ENCODE assay signal across 20 cellular contexts in the genomic region with DNA sequence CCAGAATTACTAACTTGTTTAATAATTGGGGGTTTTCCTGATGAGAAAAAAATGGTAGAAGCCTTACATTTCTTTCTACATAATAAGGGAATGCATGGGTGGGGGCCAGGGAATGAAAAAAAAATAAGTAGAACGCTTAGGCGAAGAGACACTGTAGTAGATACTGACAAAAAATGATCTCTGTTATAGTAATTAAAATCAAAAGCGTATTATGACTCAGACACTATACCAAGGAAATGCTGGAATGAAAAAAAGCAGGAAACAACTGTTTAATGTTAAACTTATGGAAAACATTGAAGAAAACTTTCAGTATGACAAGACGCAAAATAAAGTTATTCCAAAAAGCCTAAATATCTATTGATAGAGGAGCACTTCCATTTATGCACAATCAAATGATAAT. TPM values are rescaled to one million over a fixed set of nuclear protein-coding genes. Genes with fewer than 3 reads are reported as not detected.
DNase-seq lines count a peak whose midpoint lies in the region; ATAC-seq and TF ChIP-seq lines count a peak whose summit lies in the region.
"Had no signal": no experiment of that assay in that cellular context is flagged by ENCODE, and none has a peak within 500 bp of the region (broad histone marks: within the 10 kb centered on the region; RNA-seq: fewer than 3 reads in every experiment).

No MANE protein-coding gene starts in this region.

- 94% methylated on average over 4 of the region's 4 CpGs for WGBS in SK-N-SH (ENCODE audit: low lambda C conversion rate)

- H3K36me3 ChIP-seq in SK-N-SH (replicated peaks in 1 of 2; ENCODE audit: control insufficient read depth in 1 of 2, insufficient read depth in 2 of 2, low read length in 1 of 2) (peaks cover 92 to 97% of the 10 kb centered on the region in 2 experiments), WERI-Rb-1 (peaks cover 87% of the 10 kb centered on the region)

- TF ChIP-seq CTCF in SK-N-SH (IDR thresholded peaks at IDR 0.05), result no peak
- no peak for TF ChIP-seq CTCF in WERI-Rb-1 (IDR thresholded peaks at IDR 0.05; ENCODE audit: low read depth, low read length)

- no peak for TF ChIP-seq EP300 in SK-N-SH (IDR thresholded peaks at IDR 0.05; ENCODE audit: borderline replicate concordance in 1 of 2, low read depth in 1 of 2, low read length in 1 of 2)

- no peaks in the 10 kb centered on the region for H3K4me1 Mint-ChIP-seq in activated naive CD4-positive, alpha-beta T cell treated with anti-CD3 and anti-CD28 coated beads, Interleukin-2, amount 50 U/mL, for 24 hours
- no peaks in the 10 kb centered on the region for H3K4me1 Mint-ChIP-seq in T-helper 17 cell
- H3K4me1 Mint-ChIP-seq: B cell had no signal

- H3K27me3 ChIP-seq in SK-N-SH (ENCODE audit: insufficient read depth), result no peaks in the 10 kb centered on the region
- no peaks in the 10 kb centered on the region for H3K27me3 ChIP-seq in WERI-Rb-1 (ENCODE audit: insufficient read depth, low read depth, severe bottlenecking)
- H3K27me3 ChIP-seq: BLaER1 had no signal

- no peak overlapping the region for H3K4me3 Mint-ChIP-seq in activated naive CD4-positive, alpha-beta T cell treated with anti-CD3 and anti-CD28 coated beads, Interleukin-2, amount 50 U/mL, for 24 hours
- no peak overlapping the region for H3K4me3 Mint-ChIP-seq in T-helper 17 cell
- H3K4me3 Mint-ChIP-seq: B cell; CD4-positive, CD25-positive, alpha-beta regulatory T cell; CD8-positive, alpha-beta T cell; HFFc6 had no signal

- H3K79me2 ChIP-seq in SK-N-SH (ENCODE audit: insufficient read depth), result no peaks in the 10 kb centered on the region

- no peak overlapping the region for H3K4me3 ChIP-seq in SK-N-SH (ENCODE audit: low read depth in 2 of 2, low read length in 1 of 2)
- H3K4me3 ChIP-seq in WERI-Rb-1 (ENCODE audit: low read depth, low read length), result no peak overlapping the region
- H3K4me3 ChIP-seq: BLaER1, GM12878, HAP-1 had no signal

- DNase-seq in SK-N-SH (no peak), T-helper 17 cell (no peak), WERI-Rb-1 (no peak)
- DNase-seq in activated naive CD4-positive, alpha-beta T cell treated with anti-CD3 and anti-CD28 coated beads, Interleukin-2, amount 50 U/mL, for 72 hours (ENCODE audit: low spot score in 2 of 2), result no peak
- DNase-seq: Caco-2; CD4-positive, CD25-positive, alpha-beta regulatory T cell; CD8-positive, alpha-beta T cell; DMS153; DND-41; GOT3; HFFc6 had no signal

- H3K4me2 ChIP-seq in SK-N-SH, result no peak overlapping the region
- H3K4me2 ChIP-seq: BLaER1 had no signal

- H3K36me3 Mint-ChIP-seq in activated naive CD4-positive, alpha-beta T cell treated with anti-CD3 and anti-CD28 coated beads, Interleukin-2, amount 50 U/mL, for 24 hours, result peaks cover 4% of the 10 kb centered on the region
- H3K36me3 Mint-ChIP-seq in activated naive CD4-positive, alpha-beta T cell treated with anti-CD3 and anti-CD28 coated beads, Interleukin-2, amount 50 U/mL, for 72 hours, result peaks cover 5 to 17% of the 10 kb centered on the region in 2 donors
- peaks cover 4% of the 10 kb centered on the region for H3K36me3 Mint-ChIP-seq in T-helper 17 cell (ENCODE audit: low read depth)

- no peaks in the 10 kb centered on the region; a peak in 1 of 4 replicates for H3K4me1 ChIP-seq in SK-N-SH (ENCODE audit: control insufficient read depth in 1 of 2, insufficient read depth in 2 of 2, low read depth in 1 of 2, low read length in 1 of 2)
- H3K4me1 ChIP-seq: BLaER1, Caco-2, HAP-1 had no signal

- H3K9me3 ChIP-seq in SK-N-SH, result no peaks in the 10 kb centered on the region
- H3K9me3 ChIP-seq in T-helper 17 cell (ENCODE audit: control insufficient read depth, low read length, poor library complexity, severe bottlenecking), result no peaks in the 10 kb centered on the region
- no peaks in the 10 kb centered on the region for H3K9me3 ChIP-seq in WERI-Rb-1 (ENCODE audit: severe bottlenecking)
- H3K9me3 ChIP-seq: BLaER1, Caco-2, HAP-1 had no signal

- peak; percentile 56; the same call in 1 of the 3 replicates for ATAC-seq in SK-N-SH treated with all-trans-retinoic acid at 6 μM for 48 hours
- no peak for ATAC-seq in activated naive CD4-positive, alpha-beta T cell treated with anti-CD3 and anti-CD28 coated beads, Interleukin-2, amount 50 U/mL, for 72 hours
- ATAC-seq in T-helper 17 cell, result no peak
- no peak for ATAC-seq in GM18909 (IDR thresholded peaks at IDR 0.05; ENCODE audit: poor library complexity, unreplicated experiment)
- ATAC-seq: CD8-positive, alpha-beta T cell; GM12878 had no signal

- no peak overlapping the region for H3K9ac ChIP-seq in SK-N-SH
- H3K9ac ChIP-seq: BLaER1 had no signal

- POLR2A ChIA-PET in SK-N-SH (lab: Yijun Ruan, JAX), result no interaction called here

- TF ChIP-seq RAD21 in SK-N-SH (IDR thresholded peaks at IDR 0.05; ENCODE audit: low read length), result no peak

- H3K9me3 Mint-ChIP-seq in activated naive CD4-positive, alpha-beta T cell treated with anti-CD3 and anti-CD28 coated beads, Interleukin-2, amount 50 U/mL, for 24 hours, result no peaks in the 10 kb centered on the region
- no peaks in the 10 kb centered on the region for H3K9me3 Mint-ChIP-seq in activated naive CD4-positive, alpha-beta T cell treated with anti-CD3 and anti-CD28 coated beads, Interleukin-2, amount 50 U/mL, for 72 hours
- H3K9me3 Mint-ChIP-seq: CD4-positive, CD25-positive, alpha-beta regulatory T cell; CD8-positive, alpha-beta T cell; HFFc6 had no signal

- no peaks in the 10 kb centered on the region for H4K20me1 ChIP-seq in SK-N-SH (ENCODE audit: insufficient read depth)

- H3F3A ChIP-seq in SK-N-SH (replicated peaks; ENCODE audit: insufficient read depth), result peaks cover 3% of the 10 kb centered on the region

- H3K27me3 Mint-ChIP-seq in activated naive CD4-positive, alpha-beta T cell treated with anti-CD3 and anti-CD28 coated beads, Interleukin-2, amount 50 U/mL, for 24 hours, result no peaks in the 10 kb centered on the region
- no peaks in the 10 kb centered on the region for H3K27me3 Mint-ChIP-seq in T-helper 17 cell
- H3K27me3 Mint-ChIP-seq: B cell; CD4-positive, CD25-positive, alpha-beta regulatory T cell had no signal

- no peak overlapping the region for H3K27ac ChIP-seq in SK-N-SH (ENCODE audit: low read depth in 2 of 2, low read length in 1 of 2)
- H3K27ac ChIP-seq in WERI-Rb-1, result no peak overlapping the region
- H3K27ac ChIP-seq: 22Rv1, BLaER1, C4-2B had no signal

- peak overlapping the region; percentile 75 for H3K27ac Mint-ChIP-seq in activated naive CD4-positive, alpha-beta T cell treated with anti-CD3 and anti-CD28 coated beads, Interleukin-2, amount 50 U/mL, for 24 hours
- H3K27ac Mint-ChIP-seq in activated naive CD4-positive, alpha-beta T cell treated with anti-CD3 and anti-CD28 coated beads, Interleukin-2, amount 50 U/mL, for 72 hours, result peak overlapping the region in 1 of 2 donors; percentile 72
- peak overlapping the region; percentile 51 for H3K27ac Mint-ChIP-seq in T-helper 17 cell
- H3K27ac Mint-ChIP-seq: B cell; CD8-positive, alpha-beta T cell; HFFc6 had no signal

- H2AFZ ChIP-seq in SK-N-SH (ENCODE audit: low read depth), result no peak overlapping the region

- H3K9me2 ChIP-seq in SK-N-SH, result no peaks in the 10 kb centered on the region

- CTCF ChIA-PET in SK-N-SH (lab: Yijun Ruan, JAX), result interaction anchor here (1.1 kb wide), 1 partner anchor 39 kb away, joined by 3 read pairs; no protein-coding TSS in a partner anchor

TF ChIP-seq in SK-N-SH treated with all-trans-retinoic acid at 6 μM for 48 hours, 23 proteins besides CTCF, POLR2A, EP300 and RAD21 (continues in another document):
- TF ChIP-seq OSR1 (CRISPR knock-in tag; IDR thresholded peaks at IDR 0.05) (no peak), GLIS3 (CRISPR knock-in tag; IDR thresholded peaks at IDR 0.05) (no peak), ZNF565 (CRISPR knock-in tag; conservative IDR thresholded peaks at IDR 0.05; ENCODE audit: low read depth) (no peak)
- TF ChIP-seq, protein P1, sequence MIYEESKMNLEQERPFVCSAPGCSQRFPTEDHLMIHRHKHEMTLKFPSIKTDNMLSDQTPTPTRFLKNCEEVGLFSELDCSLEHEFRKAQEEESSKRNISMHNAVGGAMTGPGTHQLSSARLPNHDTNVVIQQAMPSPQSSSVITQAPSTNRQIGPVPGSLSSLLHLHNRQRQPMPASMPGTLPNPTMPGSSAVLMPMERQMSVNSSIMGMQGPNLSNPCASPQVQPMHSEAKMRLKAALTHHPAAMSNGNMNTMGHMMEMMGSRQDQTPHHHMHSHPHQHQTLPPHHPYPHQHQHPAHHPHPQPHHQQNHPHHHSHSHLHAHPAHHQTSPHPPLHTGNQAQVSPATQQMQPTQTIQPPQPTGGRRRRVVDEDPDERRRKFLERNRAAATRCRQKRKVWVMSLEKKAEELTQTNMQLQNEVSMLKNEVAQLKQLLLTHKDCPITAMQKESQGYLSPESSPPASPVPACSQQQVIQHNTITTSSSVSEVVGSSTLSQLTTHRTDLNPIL (CRISPR knock-in tag; IDR thresholded peaks at IDR 0.05; ENCODE audit: low read depth), result no peak

TF ChIP-seq in SK-N-SH, 30 proteins besides CTCF, POLR2A, EP300 and RAD21 (continues in another document):
- TF ChIP-seq RCOR1 (IDR thresholded peaks at IDR 0.05; ENCODE audit: low read length) (no peak), MEF2A (IDR thresholded peaks at IDR 0.05; ENCODE audit: borderline replicate concordance, low read depth) (no peak), RXRA (IDR thresholded peaks at IDR 0.05; ENCODE audit: borderline replicate concordance, low read depth) (no peak), CHD2 (IDR thresholded peaks at IDR 0.05; ENCODE audit: low read length, partially characterized antibody) (no peak), FOXJ3 (CRISPR knock-in tag; IDR thresholded peaks at IDR 0.05) (no peak), POLR2AphosphoS5 (IDR thresholded peaks at IDR 0.05; ENCODE audit: low read depth, low read length) (no peak), SIN3A (IDR thresholded peaks at IDR 0.05; ENCODE audit: borderline replicate concordance, low read depth, low read length) (no peak)
- TF ChIP-seq, protein P2, sequence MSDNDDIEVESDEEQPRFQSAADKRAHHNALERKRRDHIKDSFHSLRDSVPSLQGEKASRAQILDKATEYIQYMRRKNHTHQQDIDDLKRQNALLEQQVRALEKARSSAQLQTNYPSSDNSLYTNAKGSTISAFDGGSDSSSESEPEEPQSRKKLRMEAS (IDR thresholded peaks at IDR 0.05; ENCODE audit: low read depth), result no peak

RNA-seq across cellular contexts. Expression of a gene that starts 42.9 kb away (rescaled TPM):
- 49.5 and 55.8 TPM in 2 replicates for polyA plus RNA-seq in SK-N-SH (2012; rRNA removed)
- polyA plus RNA-seq in SK-N-SH (2012; cell fraction: cytosol; rRNA removed), result 46.8 and 53.2 TPM in 2 replicates
- 109 and 128 TPM in 2 replicates for polyA plus RNA-seq in SK-N-SH (2012; cell fraction: nucleus; rRNA removed)
- total RNA-seq in activated naive CD4-positive, alpha-beta T cell treated with anti-CD3 and anti-CD28 coated beads, Interleukin-2, amount 50 U/mL, for 72 hours, result 100 to 1,000 TPM; 133 to 157 TPM
- 100 to 1,000 TPM; 117 to 133 TPM for total RNA-seq in T-helper 17 cell

RNA-seq across cellular contexts. Expression of a gene that starts 44.1 kb away (rescaled TPM):
- polyA plus RNA-seq in SK-N-SH (2012; rRNA removed), result 25.8 and 31.6 TPM in 2 replicates
- polyA plus RNA-seq in SK-N-SH (2012; cell fraction: cytosol; rRNA removed), result 33.2 and 39.0 TPM in 2 replicates
- 18.3 and 27.6 TPM in 2 replicates for polyA plus RNA-seq in SK-N-SH (2012; cell fraction: nucleus; rRNA removed)
- total RNA-seq in activated naive CD4-positive, alpha-beta T cell treated with anti-CD3 and anti-CD28 coated beads, Interleukin-2, amount 50 U/mL, for 72 hours, result 10 to 100 TPM; 17.3 to 27.0 TPM
- total RNA-seq in T-helper 17 cell, result 10 to 100 TPM; 14.3 to 17.9 TPM
